ENCODE assay signal across 29 cellular contexts in genomic region chr12:967641-968040, GRCh38.
"Had no signal": no experiment of that assay in that cellular context is flagged by ENCODE, and none has a peak within 500 bp of the region (broad histone marks: within the 10 kb centered on the region; RNA-seq: fewer than 3 reads in every experiment).

No MANE protein-coding gene starts in this region.

- H3K4me3 Mint-ChIP-seq: immature natural killer cell; naive thymus-derived CD4-positive, alpha-beta T cell; natural killer cell treated with Interleukin-12 subunit alpha and Interleukin-12 subunit beta and Interleukin-15 and Interleukin-18, amount 100 ng/mL, for 72 hours; neural progenitor cell; stimulated activated effector memory CD8-positive, alpha-beta T cell treated with anti-CD3 and anti-CD28 coated beads, Interleukin-12 subunit alpha, Interleukin-12 subunit beta, amount 100 ng/mL, for 72 hours; stimulated activated naive CD8-positive, alpha-beta T cell treated with anti-CD3 and anti-CD28 coated beads, Interleukin-15, Interleukin-2, amounts not matched to agents 100 ng/mL and 50 ng/mL, for 24 hours had no signal

- H3K4me3 ChIP-seq: heart left ventricle, left ventricle myocardium inferior, lung, mucosa of descending colon, neural progenitor cell, pancreas, prostate gland, skin epidermis, suprapubic skin, thoracic aorta, tibial artery, upper lobe of right lung had no signal

- H3K4me1 Mint-ChIP-seq: immature natural killer cell; naive thymus-derived CD4-positive, alpha-beta T cell; stimulated activated effector memory CD8-positive, alpha-beta T cell treated with anti-CD3 and anti-CD28 coated beads, Interleukin-12 subunit alpha, Interleukin-12 subunit beta, amount 100 ng/mL, for 72 hours had no signal

- H3K36me3 ChIP-seq: heart left ventricle, left ventricle myocardium inferior, neural progenitor cell, pancreas, prostate gland, suprapubic skin, thoracic aorta, tibial artery, upper lobe of right lung had no signal

- H3K9me3 Mint-ChIP-seq: immature natural killer cell; naive thymus-derived CD4-positive, alpha-beta T cell; natural killer cell treated with Interleukin-12 subunit alpha and Interleukin-12 subunit beta and Interleukin-15 and Interleukin-18, amount 100 ng/mL, for 72 hours; neural progenitor cell; stimulated activated effector memory CD8-positive, alpha-beta T cell treated with anti-CD3 and anti-CD28 coated beads, Interleukin-12 subunit alpha, Interleukin-12 subunit beta, amount 100 ng/mL, for 72 hours; stimulated activated naive CD8-positive, alpha-beta T cell treated with anti-CD3 and anti-CD28 coated beads, Interleukin-15, Interleukin-2, amounts not matched to agents 100 ng/mL and 50 ng/mL, for 24 hours had no signal

- H3K27ac ChIP-seq: heart left ventricle, left ventricle myocardium inferior, neural progenitor cell, pancreas, prostate gland, skin epidermis, suprapubic skin, thoracic aorta, tibial artery, upper lobe of right lung had no signal

- ATAC-seq: heart left ventricle; left colon; mucosa of descending colon; naive thymus-derived CD4-positive, alpha-beta T cell; natural killer cell treated with Interleukin-12 subunit alpha and Interleukin-12 subunit beta and Interleukin-15 and Interleukin-18, amount 100 ng/mL, for 72 hours; pancreas; right cardiac atrium; sciatic nerve; stimulated activated effector memory CD8-positive, alpha-beta T cell treated with anti-CD3 and anti-CD28 coated beads, Interleukin-12 subunit alpha, Interleukin-12 subunit beta, amount 100 ng/mL, for 72 hours; upper lobe of right lung had no signal

- H3K4me1 ChIP-seq: heart left ventricle, left ventricle myocardium inferior, pancreas, prostate gland, suprapubic skin, tibial artery, upper lobe of right lung had no signal

- H3K27me3 Mint-ChIP-seq: stimulated activated naive CD8-positive, alpha-beta T cell treated with anti-CD3 and anti-CD28 coated beads, Interleukin-15, Interleukin-2, amounts not matched to agents 100 ng/mL and 50 ng/mL, for 24 hours had no signal

- DNase-seq: heart left ventricle; immature natural killer cell; kidney; left colon; left ventricle myocardium inferior; mesendoderm; midbrain; mucosa of descending colon; naive thymus-derived CD4-positive, alpha-beta T cell; pancreas; retina; right cardiac atrium; stimulated activated CD4-positive, alpha-beta T cell treated with anti-CD3 and anti-CD28 coated beads, Interleukin-12 subunit alpha, Interleukin-12 subunit beta, amount 100 ng/mL, for 4 hours; stimulated activated CD4-positive, alpha-beta T cell treated with anti-CD3 and anti-CD28 coated beads, Interleukin-15, amount 100 ng/mL, for 24 hours; stimulated activated CD4-positive, alpha-beta T cell treated with anti-CD3 and anti-CD28 coated beads, Interleukin-4, amount 100 ng/mL, for 24 hours; stimulated activated naive CD4-positive, alpha-beta T cell; tibial artery; trophoblast cell; upper lobe of right lung had no signal

- H3K9me3 ChIP-seq: heart left ventricle, left ventricle myocardium inferior, mucosa of descending colon, pancreas, prostate gland, suprapubic skin, thoracic aorta, tibial artery, upper lobe of right lung had no signal

- H3K27me3 ChIP-seq: heart left ventricle, neural progenitor cell, pancreas, suprapubic skin, tibial artery, upper lobe of right lung had no signal

- H3K9ac ChIP-seq: neural progenitor cell had no signal

- H3K36me3 Mint-ChIP-seq: naive thymus-derived CD4-positive, alpha-beta T cell; natural killer cell treated with Interleukin-12 subunit alpha and Interleukin-12 subunit beta and Interleukin-15 and Interleukin-18, amount 100 ng/mL, for 72 hours; stimulated activated effector memory CD8-positive, alpha-beta T cell treated with anti-CD3 and anti-CD28 coated beads, Interleukin-12 subunit alpha, Interleukin-12 subunit beta, amount 100 ng/mL, for 72 hours had no signal

- H3K4me2 ChIP-seq: neural progenitor cell had no signal

- H3K27ac Mint-ChIP-seq: immature natural killer cell; naive thymus-derived CD4-positive, alpha-beta T cell; natural killer cell treated with Interleukin-12 subunit alpha and Interleukin-12 subunit beta and Interleukin-15 and Interleukin-18, amount 100 ng/mL, for 72 hours; neural progenitor cell; stimulated activated effector memory CD8-positive, alpha-beta T cell treated with anti-CD3 and anti-CD28 coated beads, Interleukin-12 subunit alpha, Interleukin-12 subunit beta, amount 100 ng/mL, for 72 hours; stimulated activated naive CD8-positive, alpha-beta T cell treated with anti-CD3 and anti-CD28 coated beads, Interleukin-15, Interleukin-2, amounts not matched to agents 100 ng/mL and 50 ng/mL, for 24 hours had no signal
